1 cellular context compared by ENCODE assay signal in genomic region chr6:157768863-157769551, GRCh38.
A peak's percentile ranks its signal among the peaks of the same experiment; 100 is the strongest.
TF ChIP-seq lines count a peak whose summit lies in the region.

No MANE protein-coding gene starts in this region.

TF ChIP-seq in GM12878, 131 proteins besides CTCF, POLR2A, EP300 and RAD21 (continued from another document):
- TF ChIP-seq IKZF2 (IDR thresholded peaks at IDR 0.05), result peak in 1 of 2 experiments; percentile 28; a peak in 2 of 4 replicates
- TF ChIP-seq IRF5 (IDR thresholded peaks at IDR 0.05; ENCODE audit: borderline replicate concordance), result no peak
- TF ChIP-seq WRNIP1 (IDR thresholded peaks at IDR 0.05; ENCODE audit: borderline replicate concordance, low read depth, low read length), result no peak
- TF ChIP-seq LARP7 (IDR thresholded peaks at IDR 0.05), result no peak
- no peak for TF ChIP-seq ZNF217 (IDR thresholded peaks at IDR 0.05)
- no peak for TF ChIP-seq SPI1 (IDR thresholded peaks at IDR 0.05; ENCODE audit: borderline replicate concordance, insufficient read depth, low read depth, low read length)
